8 cellular contexts compared by ENCODE assay signal in the genomic region with DNA sequence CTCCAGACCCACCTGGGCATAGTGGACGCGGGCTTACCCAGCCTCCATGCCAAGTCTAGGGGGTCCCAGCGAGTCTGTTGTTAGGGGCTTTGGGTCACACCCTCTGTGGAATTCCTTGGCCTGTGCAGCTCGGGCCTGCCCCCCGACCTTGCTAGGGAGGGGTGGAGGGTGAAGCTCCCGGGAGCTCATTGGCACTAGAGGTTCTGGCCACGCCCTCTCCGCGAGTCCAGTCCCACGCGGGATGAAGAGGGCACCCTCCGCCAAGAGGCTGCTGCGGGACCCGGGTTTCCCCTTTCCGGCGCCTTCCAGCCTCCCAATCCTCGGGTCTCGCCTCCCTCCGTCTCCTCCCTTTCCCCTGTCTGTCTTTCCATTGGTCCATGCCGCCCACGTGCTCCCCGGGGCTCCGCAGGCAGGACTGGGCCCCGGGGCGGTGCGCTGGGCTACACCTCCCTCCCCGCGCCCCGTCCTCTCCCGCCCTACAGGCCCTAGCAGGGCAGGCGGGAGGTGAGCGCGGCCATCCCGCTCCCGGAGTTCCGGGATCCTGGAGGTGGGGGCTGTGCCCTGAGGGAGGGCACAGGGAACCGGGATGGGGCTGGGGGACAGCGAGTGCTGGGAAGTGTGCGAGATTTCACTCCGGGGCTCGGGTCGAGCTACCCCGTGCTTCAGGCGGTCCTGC. TPM values are rescaled to one million over a fixed set of nuclear protein-coding genes. Genes with fewer than 3 reads are reported as not detected.
DNase-seq lines count a peak whose midpoint lies in the region; ATAC-seq and TF ChIP-seq lines count a peak whose summit lies in the region.

No MANE protein-coding gene starts in this region.

- H3K4me3 ChIP-seq in AG10803 (ENCODE audit: low read length), result peak overlapping the region; percentile 93

- H3K4me1 Mint-ChIP-seq in chondrocyte (ENCODE audit: low read depth), result peaks cover 37% of the 10 kb centered on the region

- peaks cover 4% of the 10 kb centered on the region for H3K36me3 Mint-ChIP-seq in chondrocyte (ENCODE audit: low read depth)

- H3K27me3 Mint-ChIP-seq in chondrocyte (ENCODE audit: low read depth), result no peaks in the 10 kb centered on the region

- DNase-seq in AG10803 (ENCODE audit: low read depth), result peak; percentile 97
- peak; percentile 92 for DNase-seq in NCI-H510A (lab: John Stamatoyannopoulos, UW)
- DNase-seq in activated CD4-positive, alpha-beta T cell treated with anti-CD3 and anti-CD28 coated beads for 24 hours (ENCODE audit: low read depth in 2 of 2), result peak; percentile 82 to 95
- peak; percentile 98 for DNase-seq in chondrocyte (ENCODE audit: low spot score)
- peak; percentile 95 for DNase-seq in kidney glomerular epithelial cell (lab: John Stamatoyannopoulos, UW)
- DNase-seq in stimulated activated CD4-positive, alpha-beta T cell treated with anti-CD3 and anti-CD28 coated beads, Interleukin-15, amount 100 ng/mL, for 48 hours (ENCODE audit: low read depth in 2 of 2), result peak; percentile 90 to 94

- H3K9me3 Mint-ChIP-seq in chondrocyte (ENCODE audit: low read depth), result no peaks in the 10 kb centered on the region

- H3K4me3 Mint-ChIP-seq in chondrocyte (ENCODE audit: unreplicated experiment), result peak overlapping the region; percentile 89

- ATAC-seq in GM19043 (IDR thresholded peaks at IDR 0.05; ENCODE audit: low read depth, unreplicated experiment) (peak; percentile 69), HG03432 (IDR thresholded peaks at IDR 0.05; ENCODE audit: unreplicated experiment) (peak; percentile 61)

- peak overlapping the region; percentile 83 for H3K27ac Mint-ChIP-seq in chondrocyte (ENCODE audit: unreplicated experiment)

- no peak for TF ChIP-seq CTCF in AG10803 (conservative IDR thresholded peaks at IDR 0.05; ENCODE audit: low read length)
- no peak for TF ChIP-seq CTCF in chondrocyte (IDR thresholded peaks at IDR 0.05)

RNA-seq across cellular contexts. Expression of gene RUSC1, which starts 3.5 kb away (rescaled TPM):
- total RNA-seq in chondrocyte, result 42.6 to 49.1 TPM (median 43.9 TPM) in 3 replicates

RNA-seq across cellular contexts. Expression of gene FDPS, which starts 15.5 kb away (rescaled TPM):
- 122 to 139 TPM (median 127 TPM) in 3 replicates for total RNA-seq in chondrocyte

RNA-seq across cellular contexts. Expression of gene PKLR, which starts 22.9 kb away (rescaled TPM):
- total RNA-seq in chondrocyte, result not detected in 3 replicates

RNA-seq across cellular contexts. Expression of gene HCN3, which starts 46.9 kb away (rescaled TPM):
- total RNA-seq in chondrocyte, result 4.3 to 4.4 TPM (median 4.4 TPM) in 3 replicates

RNA-seq across cellular contexts. Expression of gene CLK2, which starts 50.9 kb away (rescaled TPM):
- 36.7 to 50.2 TPM (median 37.0 TPM) in 3 replicates for total RNA-seq in chondrocyte

Comparison
In these comparisons a context has a peak if more than half of its experiments do, and no peak if none do; other contexts are left out.
1. Peak in every context shown above with its lines: DNase-seq, ATAC-seq and H3K4me3 ChIP-seq.